19 cellular contexts compared by ENCODE assay signal in the genomic region with DNA sequence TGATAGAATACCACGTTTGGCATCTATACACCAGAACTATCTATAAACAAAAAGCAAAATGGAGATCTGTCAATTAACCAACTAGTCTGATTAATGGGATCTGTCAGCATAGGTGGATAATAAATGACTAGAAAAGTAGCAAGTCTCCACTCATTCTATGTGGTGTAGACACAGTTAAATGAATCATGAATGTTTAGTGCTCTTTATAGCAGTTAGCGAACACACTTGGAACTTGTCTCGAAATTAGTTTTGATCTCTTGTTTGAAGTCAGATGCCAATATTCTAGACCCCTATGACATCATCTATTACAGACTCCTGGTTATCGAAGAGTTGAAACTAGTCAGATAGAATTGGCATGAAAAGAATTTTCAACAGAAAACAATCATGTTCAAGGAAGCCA.
A peak's percentile ranks its signal among the peaks of the same experiment; 100 is the strongest.
DNase-seq lines count a peak whose midpoint lies in the region; ATAC-seq, FAIRE-seq and TF ChIP-seq lines count a peak whose summit lies in the region.
"Had no signal": no experiment of that assay in that cellular context is flagged by ENCODE, and none has a peak within 500 bp of the region (broad histone marks: within the 10 kb centered on the region; RNA-seq: fewer than 3 reads in every experiment).

No MANE protein-coding gene starts in this region.

- peak overlapping the region; percentile 68 for H3K9ac ChIP-seq in PC-3 (ENCODE audit: low read length)
- H3K9ac ChIP-seq: BLaER1 treated with 17β-estradiol and CSF1 and Interleukin-3, amounts not matched to agents 10 nM and 100 nM; neural progenitor cell had no signal

- no peaks in the 10 kb centered on the region for H3K79me2 ChIP-seq in PC-3 (ENCODE audit: low read length)

- WGBS in pancreas, 2 donors = 42 to 50% methylated on average over 4 of the region's 4 CpGs

- CTCF ChIA-PET in PC-3 (lab: Charles Lee) = no interaction called here

- TF ChIP-seq CTCF in 22Rv1 (IDR thresholded peaks at IDR 0.05) = no peak
- no peak for TF ChIP-seq CTCF in PC-3 (conservative IDR thresholded peaks at IDR 0.05; ENCODE audit: low read depth, low read length)
- no peak for TF ChIP-seq CTCF in pancreas (IDR thresholded peaks at IDR 0.05)

- DNase-seq in PC-3 (no peak), kidney tubule cell (ENCODE audit: low spot score) (peak; percentile 56), pancreas (no peak), SW480 (ENCODE audit: low spot score) (no peak), posterior cingulate gyrus (no peak), NCI-H128 (lab: John Stamatoyannopoulos, UW; ENCODE audit: unreplicated experiment) (no peak)
- DNase-seq: activated CD4-positive, alpha-beta memory T cell treated with anti-CD3 and anti-CD28 coated beads, Interleukin-2, amount 10 ng/mL, durations not matched to agents 7 days and 5 days; activated effector memory CD4-positive, alpha-beta T cell treated with anti-CD3 and anti-CD28 coated beads, Interleukin-2, amount 50 U/mL, for 16 hours; effector memory CD8-positive, alpha-beta T cell; Karpas-422; NCI-H187; NCI-H748 treated with DMSO at 0.1 percent for 48 hours; stimulated activated CD4-positive, alpha-beta T cell treated with anti-CD3 and anti-CD28 coated beads, Interleukin-4, amount 100 ng/mL, for 24 hours; tibial artery had no signal

- no peaks in the 10 kb centered on the region for H3K9me2 ChIP-seq in PC-3 (replicated peaks; ENCODE audit: low read length)

- H4K20me1 ChIP-seq in PC-3 (ENCODE audit: low read length) = no peaks in the 10 kb centered on the region
- H4K20me1 ChIP-seq: BLaER1 treated with 17β-estradiol and CSF1 and Interleukin-3, amounts not matched to agents 10 nM and 100 nM had no signal

- ATAC-seq in PC-3 = peak; percentile 16
- peak in 3 of 4 donors; percentile 20 to 40 (median 23) for ATAC-seq in pancreas
- no peak for ATAC-seq in GM19452 (IDR thresholded peaks at IDR 0.05; ENCODE audit: unreplicated experiment)
- ATAC-seq: activated CD4-positive, CD25-positive, alpha-beta regulatory T cell treated with anti-CD3 and anti-CD28 coated beads, Interleukin-2, amount 50 U/mL, for 24 hours; effector memory CD8-positive, alpha-beta T cell had no signal

- no peaks in the 10 kb centered on the region for H3K27me3 ChIP-seq in PC-3 (ENCODE audit: low read length)
- H3K27me3 ChIP-seq in pancreas = no peaks in the 10 kb centered on the region
- H3K27me3 ChIP-seq: neural progenitor cell, tibial artery had no signal

- H3K4me1 ChIP-seq in PC-3 (ENCODE audit: insufficient read depth, low read length) (peaks cover 49% of the 10 kb centered on the region), pancreas (peaks cover 0 to 5% (median 0%) of the 10 kb centered on the region in 3 donors)

- no peaks in the 10 kb centered on the region for H3K36me3 ChIP-seq in PC-3 (ENCODE audit: low read depth, low read length)
- no peaks in the 10 kb centered on the region for H3K36me3 ChIP-seq in pancreas
- H3K36me3 ChIP-seq: BLaER1 treated with 17β-estradiol and CSF1 and Interleukin-3, amounts not matched to agents 10 nM and 100 nM; neural progenitor cell; tibial artery had no signal

- H3F3A ChIP-seq in PC-3 (ENCODE audit: low read length, unreplicated experiment) = peaks cover 12% of the 10 kb centered on the region

- intact Hi-C loops in PC-3 (cut with micrococcal nuclease) = loop anchor here (1.0 to 5.0 kb wide), 6 partner anchors 62 to 746 kb away; no protein-coding TSS in a partner anchor
- intact Hi-C loops in pancreas (cut with DNase I) = no loop called here
- intact Hi-C loops in posterior cingulate gyrus (cut with DNase I) = no loop called here

- POLR2A ChIA-PET in PC-3 (lab: Charles Lee; ENCODE audit: unreplicated experiment) = no interaction called here

- TSS peak; percentile 80 for BruUV-seq in PC-3 (replicated peaks; lab: Mats Ljungman, UMichigan)

- peak overlapping the region; percentile 85 for H3K4me2 ChIP-seq in PC-3 (ENCODE audit: low read length)
- H3K4me2 ChIP-seq: neural progenitor cell had no signal

- peak overlapping the region; percentile 44; the same call in 1 of the 2 replicates for H3K4me3 ChIP-seq in PC-3 (ENCODE audit: low read length)
- H3K4me3 ChIP-seq in pancreas = peak overlapping the region in 2 of 4 donors; percentile 0 to 3
- H3K4me3 ChIP-seq: BLaER1 treated with 17β-estradiol and CSF1 and Interleukin-3, amounts not matched to agents 10 nM and 100 nM; neural progenitor cell; tibial artery had no signal

- FAIRE-seq in pancreas (lab: Jason Lieb, UNC) = no peak

- H3K27ac ChIP-seq in 22Rv1 = peak overlapping the region; percentile 70
- peak overlapping the region; percentile 99 for H3K27ac ChIP-seq in PC-3 (ENCODE audit: low read length)
- H3K27ac ChIP-seq in pancreas = peak overlapping the region in 2 of 4 donors; percentile 46 to 48
- H3K27ac ChIP-seq: BLaER1 treated with 17β-estradiol and CSF1 and Interleukin-3, amounts not matched to agents 10 nM and 100 nM; neural progenitor cell; tibial artery had no signal

- H2AFZ ChIP-seq in PC-3 (ENCODE audit: low read length) = no peak overlapping the region
- H2AFZ ChIP-seq: neural progenitor cell had no signal

- no peaks in the 10 kb centered on the region for H3K9me3 ChIP-seq in PC-3 (ENCODE audit: low read length)
- no peaks in the 10 kb centered on the region for H3K9me3 ChIP-seq in pancreas
- H3K9me3 ChIP-seq: tibial artery had no signal
